16 cellular contexts compared by ENCODE assay signal in genomic region chr5:59180515-59180914, GRCh38.
DNase-seq lines count a peak whose midpoint lies in the region; ATAC-seq and TF ChIP-seq lines count a peak whose summit lies in the region.
"Had no signal": no experiment of that assay in that cellular context is flagged by ENCODE, and none has a peak within 500 bp of the region (broad histone marks: within the 10 kb centered on the region; RNA-seq: fewer than 3 reads in every experiment).

No MANE protein-coding gene starts in this region.

- no peak overlapping the region for H3K4me3 Mint-ChIP-seq in progenitor cell of endocrine pancreas (ENCODE audit: low read depth)
- H3K4me3 Mint-ChIP-seq: B cell; HFFc6; natural killer cell treated with Interleukin-12 subunit alpha and Interleukin-12 subunit beta and Interleukin-15 and Interleukin-18, amount 100 ng/mL, for 72 hours had no signal

- peaks cover 1% of the 10 kb centered on the region for H3K4me1 Mint-ChIP-seq in progenitor cell of endocrine pancreas (ENCODE audit: low read depth)

- H3K36me3 ChIP-seq in brain microvascular endothelial cell (replicated peaks): no peaks in the 10 kb centered on the region
- H3K36me3 ChIP-seq: gastrocnemius medialis had no signal

- no peak for DNase-seq in NCI-H446 (lab: John Stamatoyannopoulos, UW)
- no peak for DNase-seq in brain microvascular endothelial cell
- DNase-seq in ureter (ENCODE audit: low spot score): no peak
- DNase-seq in progenitor cell of endocrine pancreas (ENCODE audit: low spot score, unreplicated experiment): no peak
- DNase-seq: amniotic stem cell, gastrocnemius medialis, HFFc6, kidney glomerular epithelial cell, NCI-H345, trophoblast cell had no signal

- no peaks in the 10 kb centered on the region for H3K27me3 ChIP-seq in brain microvascular endothelial cell (replicated peaks)
- H3K27me3 ChIP-seq: gastrocnemius medialis had no signal

- H3K9me3 Mint-ChIP-seq in progenitor cell of endocrine pancreas (ENCODE audit: low read depth): no peaks in the 10 kb centered on the region
- H3K9me3 Mint-ChIP-seq: HFFc6; natural killer cell treated with Interleukin-12 subunit alpha and Interleukin-12 subunit beta and Interleukin-15 and Interleukin-18, amount 100 ng/mL, for 72 hours had no signal

- no peak overlapping the region for H3K27ac Mint-ChIP-seq in progenitor cell of endocrine pancreas
- H3K27ac Mint-ChIP-seq: B cell; HFFc6; natural killer cell treated with Interleukin-12 subunit alpha and Interleukin-12 subunit beta and Interleukin-15 and Interleukin-18, amount 100 ng/mL, for 72 hours had no signal

- no peaks in the 10 kb centered on the region for H3K36me3 Mint-ChIP-seq in progenitor cell of endocrine pancreas (ENCODE audit: insufficient read depth)
- H3K36me3 Mint-ChIP-seq: natural killer cell treated with Interleukin-12 subunit alpha and Interleukin-12 subunit beta and Interleukin-15 and Interleukin-18, amount 100 ng/mL, for 72 hours had no signal

- in situ Hi-C loops in brain microvascular endothelial cell (cut with HindIII; ENCODE audit: low pct_ligation_motif_present, low sequenced_read_pairs): loop anchor here (25.0 kb wide), 1 partner anchor 182 kb away; no protein-coding TSS in a partner anchor

- H3K27me3 Mint-ChIP-seq in progenitor cell of endocrine pancreas: no peaks in the 10 kb centered on the region
- H3K27me3 Mint-ChIP-seq: B cell had no signal

- H3K27ac ChIP-seq in brain microvascular endothelial cell: no peak overlapping the region

- no peak overlapping the region for H3K4me3 ChIP-seq in brain microvascular endothelial cell (ENCODE audit: low read depth, low read length)
- H3K4me3 ChIP-seq: gastrocnemius medialis had no signal

- peak; percentile 86 for ATAC-seq in GM18517 (IDR thresholded peaks at IDR 0.05; ENCODE audit: unreplicated experiment)
- ATAC-seq in GM21360 (IDR thresholded peaks at IDR 0.05; ENCODE audit: unreplicated experiment): peak; percentile 89
- peak; percentile 87 for ATAC-seq in HG02885 (IDR thresholded peaks at IDR 0.05; ENCODE audit: poor library complexity, unreplicated experiment)
- peak; percentile 86 for ATAC-seq in HG03520 (IDR thresholded peaks at IDR 0.05; ENCODE audit: unreplicated experiment)
- ATAC-seq: gastrocnemius medialis; natural killer cell treated with Interleukin-12 subunit alpha and Interleukin-12 subunit beta and Interleukin-15 and Interleukin-18, amount 100 ng/mL, for 72 hours had no signal

- TF ChIP-seq CTCF in brain microvascular endothelial cell (IDR thresholded peaks at IDR 0.05; ENCODE audit: low read depth, low read length, missing control alignments) (no peak), progenitor cell of endocrine pancreas (IDR thresholded peaks at IDR 0.05; ENCODE audit: unreplicated experiment) (no peak)
